Comparison of ENCODE assay signal across 13 cellular contexts in genomic region chr17:29048440-29049360, GRCh38. TPM values are rescaled to one million over a fixed set of nuclear protein-coding genes. Genes with fewer than 3 reads are reported as not detected.
DNase-seq lines count a peak whose midpoint lies in the region; ATAC-seq and TF ChIP-seq lines count a peak whose summit lies in the region.
"Had no signal": no experiment of that assay in that cellular context is flagged by ENCODE, and none has a peak within 500 bp of the region (broad histone marks: within the 10 kb centered on the region; RNA-seq: fewer than 3 reads in every experiment).

No MANE protein-coding gene starts in this region.

- peaks cover 5% of the 10 kb centered on the region; the same call in 1 of the 2 replicates for H3F3A ChIP-seq in GM23338 (replicated peaks; ENCODE audit: low read depth)

- H3K9me3 Mint-ChIP-seq in GM23338 = no peaks in the 10 kb centered on the region
- no peaks in the 10 kb centered on the region for H3K9me3 Mint-ChIP-seq in natural killer cell
- H3K9me3 Mint-ChIP-seq: activated T-cell treated with anti-CD3 and anti-CD28 coated beads, Interleukin-2, amount 50 U/mL, for 24 hours; mesothelial cell of epicardium had no signal

- no peaks in the 10 kb centered on the region for H4K20me1 ChIP-seq in GM23338 (replicated peaks; ENCODE audit: insufficient read depth)

- peaks cover 46% of the 10 kb centered on the region for H3K4me1 Mint-ChIP-seq in GM23338
- peaks cover under 1 to 3% of the 10 kb centered on the region in 2 donors for H3K4me1 Mint-ChIP-seq in natural killer cell

- H3K36me3 ChIP-seq in GM23338 (ENCODE audit: insufficient read depth) = no peaks in the 10 kb centered on the region

- TF ChIP-seq CTCF in GM23338 (conservative IDR thresholded peaks at IDR 0.05; ENCODE audit: low read depth in 2 of 2) (no peak), omental fat pad (IDR thresholded peaks at IDR 0.05) (no peak), natural killer cell (IDR thresholded peaks at IDR 0.05) (no peak)

- peaks cover 30% of the 10 kb centered on the region for H3K36me3 Mint-ChIP-seq in GM23338 (ENCODE audit: low read depth)
- H3K36me3 Mint-ChIP-seq in natural killer cell = no peaks in the 10 kb centered on the region
- H3K36me3 Mint-ChIP-seq: mesothelial cell of epicardium had no signal

- H3K27ac ChIP-seq in GM23338 (ENCODE audit: low read depth) = no peak overlapping the region

- peak; percentile 33 for DNase-seq in GM23338 (ENCODE audit: low spot score)
- peak; percentile 4 for DNase-seq in NCI-H187 treated with DMSO at 0.1 percent for 48 hours (lab: John Stamatoyannopoulos, UW)
- peak; percentile 66 for DNase-seq in astrocyte of the hippocampus (ENCODE audit: low read depth, low spot score)
- DNase-seq in omental fat pad (ENCODE audit: low spot score) = no peak
- no peak for DNase-seq in NCI-H1930 (lab: John Stamatoyannopoulos, UW)
- no peak for DNase-seq in natural killer cell
- DNase-seq: activated T-cell treated with anti-CD3 and anti-CD28 coated beads, Interleukin-2, amount 50 U/mL, for 24 hours; DMS79; NCI-H510A treated with DMSO at 0.1 percent for 48 hours; stimulated activated naive CD4-positive, alpha-beta T cell; T-helper 2 cell had no signal

- H3K27me3 ChIP-seq in GM23338 (ENCODE audit: insufficient read depth) = no peaks in the 10 kb centered on the region

- 0 out of 2 replicates have a peak, but pooled peaks cover 4% of the 10 kb centered on the region for H3K79me2 ChIP-seq in GM23338 (replicated peaks; ENCODE audit: insufficient read depth)

- ATAC-seq in GM23338 (peak; percentile 43), omental fat pad (ENCODE audit: low FRiP score) (peak; percentile 43), HG03175 (IDR thresholded peaks at IDR 0.05; ENCODE audit: unreplicated experiment) (no peak), natural killer cell (no peak)

- no peak overlapping the region for H3K4me3 ChIP-seq in GM23338

- H3K9me2 ChIP-seq in GM23338 (ENCODE audit: insufficient read depth) = peaks cover 12% of the 10 kb centered on the region; the same call in 1 of the 2 replicates

- no peak overlapping the region for H3K4me2 ChIP-seq in GM23338

- H3K27ac Mint-ChIP-seq in GM23338 = peak overlapping the region; percentile 34; the same call in 1 of the 2 replicates
- H3K27ac Mint-ChIP-seq in natural killer cell = no peak overlapping the region
- H3K27ac Mint-ChIP-seq: activated T-cell treated with anti-CD3 and anti-CD28 coated beads, Interleukin-2, amount 50 U/mL, for 24 hours; mesothelial cell of epicardium had no signal

- no peak overlapping the region; the same call in 2 of the 3 replicates for H3K4me3 Mint-ChIP-seq in GM23338
- no peak overlapping the region for H3K4me3 Mint-ChIP-seq in natural killer cell
- H3K4me3 Mint-ChIP-seq: activated T-cell treated with anti-CD3 and anti-CD28 coated beads, Interleukin-2, amount 50 U/mL, for 24 hours; mesothelial cell of epicardium had no signal

- no peak overlapping the region; the same call in 1 of the 2 replicates for H2AFZ ChIP-seq in GM23338

- intact Hi-C loops in natural killer cell (cut with micrococcal nuclease) = no loop called here

- H3K27me3 Mint-ChIP-seq in GM23338 (ENCODE audit: insufficient read depth, low read depth, poor library complexity) = peaks cover 21% of the 10 kb centered on the region
- peaks cover 0 to 4% of the 10 kb centered on the region in 2 donors for H3K27me3 Mint-ChIP-seq in natural killer cell (ENCODE audit: low read depth in 2 of 2)

- peaks cover 38% of the 10 kb centered on the region for H3K4me1 ChIP-seq in GM23338 (ENCODE audit: insufficient read depth)

TF ChIP-seq in GM23338, 12 proteins besides CTCF, POLR2A, EP300 and RAD21 (continues in another document):
- TF ChIP-seq ZNF114 (CRISPR knock-in tag; IDR thresholded peaks at IDR 0.05) = no peak
- no peak for TF ChIP-seq CREB1 (CRISPR knock-in tag; IDR thresholded peaks at IDR 0.05; ENCODE audit: low read depth)
- TF ChIP-seq STAT1 (IDR thresholded peaks at IDR 0.05; ENCODE audit: unreplicated experiment) = no peak
- no peak for TF ChIP-seq EZH2phosphoT487 (IDR thresholded peaks at IDR 0.05; ENCODE audit: unreplicated experiment)
- no peak for TF ChIP-seq REST (IDR thresholded peaks at IDR 0.05; ENCODE audit: unreplicated experiment)
- no peak for TF ChIP-seq NANOG (IDR thresholded peaks at IDR 0.05; ENCODE audit: borderline replicate concordance)
- TF ChIP-seq JUNB (IDR thresholded peaks at IDR 0.05; ENCODE audit: unreplicated experiment) = no peak

RNA-seq across cellular contexts. Expression of gene PIPOX, which starts 5.8 kb away (rescaled TPM):
- 34.6 and 42.8 TPM in 2 replicates for total RNA-seq in GM23338 (2014; rRNA removed; shearing (Covaris generic))
- polyA plus RNA-seq in GM23338 (2016; fragmentation: Nextera tagmentation; extraction: Ambion mirVana) = 22.2 and 22.6 TPM in 2 replicates
- 1 to 10 TPM in 2 of 4 donors, under 1 TPM in 2; 0.82 to 4.9 (median 1.6) TPM for total RNA-seq in omental fat pad
- 1 to 10 TPM; 3.0 to 5.8 (median 3.4) TPM for total RNA-seq in natural killer cell

RNA-seq across cellular contexts. Expression of gene SEZ6, which starts 42.9 kb away (rescaled TPM):
- total RNA-seq in GM23338 (2014; rRNA removed; shearing (Covaris generic)) = 3.1 and 6.5 TPM in 2 replicates
- polyA plus RNA-seq in GM23338 (2016; fragmentation: Nextera tagmentation; extraction: Ambion mirVana) = 1.0 TPM in 2 replicates
- total RNA-seq in omental fat pad (not detected), natural killer cell (1 to 10 TPM in 1 of 3 donors, under 1 TPM in 2; 0.33 to 1.4 (median 0.97) TPM)
- total RNA-seq: mesothelial cell of epicardium had no signal

Comparison
In these comparisons a context has a peak if more than half of its experiments do, and no peak if none do; other contexts are left out.
1. ATAC-seq: peak in GM23338 (single experiment) and omental fat pad (single experiment); none in HG03175 (single experiment) and natural killer cell (0 of 3).
2. DNase-seq: peak in GM23338 (single experiment), NCI-H187 treated with DMSO at 0.1 percent for 48 hours (single experiment) and astrocyte of the hippocampus (single experiment); none in omental fat pad (single experiment), NCI-H1930 (0 of 2) and natural killer cell (single experiment).